ENCODE assay signal across 26 cellular contexts in genomic region chr12:8452036-8452435, GRCh38. TPM values are rescaled to one million over a fixed set of nuclear protein-coding genes. Genes with fewer than 3 reads are reported as not detected.
A peak's percentile ranks its signal among the peaks of the same experiment; 100 is the strongest.
DNase-seq lines count a peak whose midpoint lies in the region; ATAC-seq and TF ChIP-seq lines count a peak whose summit lies in the region.
"Had no signal": no experiment of that assay in that cellular context is flagged by ENCODE, and none has a peak within 500 bp of the region (broad histone marks: within the 10 kb centered on the region; RNA-seq: fewer than 3 reads in every experiment).

No MANE protein-coding gene starts in this region.

- H3K9me3 ChIP-seq in neutrophil: no peaks in the 10 kb centered on the region
- no peaks in the 10 kb centered on the region for H3K9me3 ChIP-seq in mucosa of descending colon
- H3K9me3 ChIP-seq: BE2C, BLaER1 had no signal

- H3K4me3 ChIP-seq in neutrophil (ENCODE audit: low read depth in 1 of 2, low read length in 1 of 2) (peak overlapping the region in 1 of 2 experiments; percentile 23), mucosa of descending colon (no peak overlapping the region)
- H3K4me3 ChIP-seq: BLaER1, GM12878 had no signal

- DNase-seq in H4 (ENCODE audit: low spot score) (peak; percentile 1), kidney tubule cell (ENCODE audit: low spot score) (peak; percentile 0), medulla oblongata (ENCODE audit: extremely low spot score) (peak; percentile 0), NCI-H2227 (lab: John Stamatoyannopoulos, UW; ENCODE audit: unreplicated experiment) (no peak), COLO829 (ENCODE audit: low spot score) (no peak), mucosa of descending colon (no peak)
- DNase-seq: 8988T; BE2C; C1 segment of cervical spinal cord; CD4-positive, alpha-beta T cell; CD8-positive, alpha-beta T cell; COR-L47; DMS 273 treated with DMSO at 0.1 percent for 48 hours; DMS153; DMS53; DMS79; DND-41; EL; GDM1 had no signal

- TF ChIP-seq CTCF in neutrophil (IDR thresholded peaks at IDR 0.05): no peak
- TF ChIP-seq CTCF in mucosa of descending colon (IDR thresholded peaks at IDR 0.05): no peak

- ATAC-seq in HG02763 (IDR thresholded peaks at IDR 0.05; ENCODE audit: unreplicated experiment) (no peak), mucosa of descending colon (no peak)
- ATAC-seq: CD8-positive, alpha-beta T cell; GM12878 had no signal

- peaks cover 54 to 65% of the 10 kb centered on the region in 2 experiments for H3K4me1 ChIP-seq in neutrophil (ENCODE audit: control insufficient read depth in 1 of 2, insufficient read depth in 1 of 2, low read depth in 1 of 2, low read length in 1 of 2)
- no peaks in the 10 kb centered on the region for H3K4me1 ChIP-seq in mucosa of descending colon (ENCODE audit: low read depth)
- H3K4me1 ChIP-seq: BE2C, BLaER1 had no signal

- intact Hi-C loops in mucosa of descending colon (cut with DNase I, micrococcal nuclease): no loop called here

- H3K27ac ChIP-seq in neutrophil: peak overlapping the region; percentile 80
- H3K27ac ChIP-seq: BLaER1 had no signal

- H3K36me3 ChIP-seq in neutrophil: no peaks in the 10 kb centered on the region
- no peaks in the 10 kb centered on the region for H3K36me3 ChIP-seq in mucosa of descending colon (ENCODE audit: low read depth)
- H3K36me3 ChIP-seq: BE2C, BLaER1 had no signal

- no peaks in the 10 kb centered on the region for H3K27me3 ChIP-seq in neutrophil
- H3K27me3 ChIP-seq: BLaER1 had no signal

RNA-seq across cellular contexts. Expression of gene CLEC6A, which starts 3.7 kb away (rescaled TPM):
- not detected in 2 replicates for total RNA-seq in H4 (2014; rRNA removed; shearing (Covaris generic))
- total RNA-seq in mucosa of descending colon: not detected
- total RNA-seq: A673; CD4-positive, alpha-beta T cell; CD8-positive, alpha-beta T cell; Daoy; G401; GM12878 had no signal

Comparison
In these comparisons a context has a peak if more than half of its experiments do, and no peak if none do; other contexts are left out.
1. DNase-seq: peak in H4 (single experiment), kidney tubule cell (single experiment) and medulla oblongata (single experiment); none in NCI-H2227 (single experiment), COLO829 (single experiment) and mucosa of descending colon (0 of 3).